13 cellular contexts compared by ENCODE assay signal in genomic region chr2:31401580-31401979, GRCh38. TPM values are rescaled to one million over a fixed set of nuclear protein-coding genes. Genes with fewer than 3 reads are reported as not detected.
DNase-seq lines count a peak whose midpoint lies in the region; ATAC-seq and TF ChIP-seq lines count a peak whose summit lies in the region.
"Had no signal": no experiment of that assay in that cellular context is flagged by ENCODE, and none has a peak within 500 bp of the region (broad histone marks: within the 10 kb centered on the region; RNA-seq: fewer than 3 reads in every experiment).

No MANE protein-coding gene starts in this region.

- H2BK120ac ChIP-seq in mesendoderm (ENCODE audit: low read depth, low read length) = no peak overlapping the region

- H3K4me2 ChIP-seq in mesendoderm (ENCODE audit: low read length) = no peak overlapping the region

- H2AK5ac ChIP-seq in mesendoderm (ENCODE audit: low read length) = no peak overlapping the region

- H3K4me1 Mint-ChIP-seq in endodermal cell = peaks cover 12% of the 10 kb centered on the region
- H3K4me1 Mint-ChIP-seq in natural killer cell treated with Interleukin-12 subunit alpha and Interleukin-12 subunit beta and Interleukin-15 and Interleukin-18, amount 100 ng/mL, for 72 hours (ENCODE audit: low read depth in 2 of 2) = no peaks in the 10 kb centered on the region
- H3K4me1 Mint-ChIP-seq: CD4-positive, alpha-beta memory T cell had no signal

- H2BK15ac ChIP-seq in mesendoderm (replicated peaks; ENCODE audit: low read depth) = no peak overlapping the region

- H3K9me3 ChIP-seq in endodermal cell (ENCODE audit: control insufficient read depth, low read length) (no peaks in the 10 kb centered on the region), WERI-Rb-1 (ENCODE audit: severe bottlenecking) (no peaks in the 10 kb centered on the region)
- H3K9me3 ChIP-seq in effector memory CD4-positive, alpha-beta T cell (ENCODE audit: control insufficient read depth, low read length) = no peaks in the 10 kb centered on the region
- H3K9me3 ChIP-seq: stomach had no signal

- no peak for ATAC-seq in natural killer cell treated with Interleukin-12 subunit alpha and Interleukin-12 subunit beta and Interleukin-15 and Interleukin-18, amount 100 ng/mL, for 72 hours
- ATAC-seq in GM21360 (IDR thresholded peaks at IDR 0.05; ENCODE audit: unreplicated experiment) = no peak

- H3K4me1 ChIP-seq in endodermal cell (ENCODE audit: control insufficient read depth, insufficient read depth, low read length) = no peaks in the 10 kb centered on the region
- H3K4me1 ChIP-seq in mesendoderm (ENCODE audit: control insufficient read depth, low read depth, low read length) = no peaks in the 10 kb centered on the region
- H3K4me1 ChIP-seq in effector memory CD4-positive, alpha-beta T cell (ENCODE audit: control insufficient read depth, insufficient read depth, low read length, poor library complexity, severe bottlenecking) = no peaks in the 10 kb centered on the region

- no peak overlapping the region for H3K27ac ChIP-seq in endodermal cell (ENCODE audit: low read depth, low read length)
- peak overlapping the region; percentile 13 for H3K27ac ChIP-seq in mesendoderm (ENCODE audit: low read depth, low read length)
- H3K27ac ChIP-seq in WERI-Rb-1 = no peak overlapping the region
- H3K27ac ChIP-seq in effector memory CD4-positive, alpha-beta T cell (ENCODE audit: insufficient read depth, low read length, poor library complexity, severe bottlenecking) = no peak overlapping the region
- H3K27ac ChIP-seq: stomach had no signal

- H3K18ac ChIP-seq in mesendoderm (ENCODE audit: low read length) = peak overlapping the region; percentile 29

- no peak overlapping the region for H3K23ac ChIP-seq in mesendoderm (ENCODE audit: low read length)

- no peak overlapping the region for H2BK5ac ChIP-seq in mesendoderm (ENCODE audit: low read length)

- DNase-seq in BJ (ENCODE audit: low read depth) = peak; percentile 98
- peak; percentile 95 for DNase-seq in NCI-H226
- DNase-seq in endodermal cell = peak; percentile 60
- DNase-seq in mesendoderm = peak; percentile 97
- DNase-seq in natural killer cell treated with Interleukin-12 subunit alpha and Interleukin-12 subunit beta and Interleukin-15 and Interleukin-18, amount 100 ng/mL, for 72 hours (ENCODE audit: low spot score) = no peak
- DNase-seq in WERI-Rb-1 = no peak
- no peak for DNase-seq in effector memory CD4-positive, alpha-beta T cell
- DNase-seq: activated CD4-positive, alpha-beta T cell treated with anti-CD3 and anti-CD28 coated beads, Interleukin-2, amount 50 U/mL, for 48 hours; CD4-positive, alpha-beta memory T cell; KBM-7; SHP77 treated with DMSO at 0.1 percent for 48 hours; stomach had no signal

- WGBS in endodermal cell (ENCODE audit: insufficient coverage in 1 of 2, insufficient read length in 1 of 2), 2 experiments = 33 to 61% methylated on average over 1 to 2 of the region's 2 CpGs
- no CpG with 5 or more reads among the region's 2 CpGs for WGBS in mesendoderm (ENCODE audit: extremely low coverage, insufficient coverage, low lambda C conversion rate)

- CTCF ChIA-PET in BJ (lab: Yijun Ruan, JAX) = interaction anchor here (0.9 to 3.2 kb wide), 5 partner anchors 12 to 122 kb away, joined by 3 to 17 read pairs (median 8); partner anchors contain the start of gene XDH

- no peak overlapping the region for H4K8ac ChIP-seq in mesendoderm (ENCODE audit: low read depth, low read length)

- H3K4me3 Mint-ChIP-seq in endodermal cell = no peak overlapping the region
- H3K4me3 Mint-ChIP-seq in natural killer cell treated with Interleukin-12 subunit alpha and Interleukin-12 subunit beta and Interleukin-15 and Interleukin-18, amount 100 ng/mL, for 72 hours = no peak overlapping the region
- H3K4me3 Mint-ChIP-seq: CD4-positive, alpha-beta memory T cell had no signal

- H3K4me3 ChIP-seq in BJ (ENCODE audit: low read depth, low read length) (no peak overlapping the region), endodermal cell (ENCODE audit: low read length) (no peak overlapping the region), mesendoderm (ENCODE audit: low read length) (no peak overlapping the region), WERI-Rb-1 (ENCODE audit: low read depth, low read length) (no peak overlapping the region)
- no peak overlapping the region for H3K4me3 ChIP-seq in effector memory CD4-positive, alpha-beta T cell (ENCODE audit: insufficient read depth, low read depth, low read length, poor library complexity, severe bottlenecking)
- H3K4me3 ChIP-seq: stomach had no signal

- no peak overlapping the region for H3K27ac Mint-ChIP-seq in endodermal cell
- H3K27ac Mint-ChIP-seq in natural killer cell treated with Interleukin-12 subunit alpha and Interleukin-12 subunit beta and Interleukin-15 and Interleukin-18, amount 100 ng/mL, for 72 hours = no peak overlapping the region
- H3K27ac Mint-ChIP-seq: CD4-positive, alpha-beta memory T cell had no signal

- H3K56ac ChIP-seq in mesendoderm (ENCODE audit: low read length) = no peak overlapping the region

- H3K9ac ChIP-seq in endodermal cell (ENCODE audit: extremely low read depth, low read length, poor library complexity, severe bottlenecking) (no peak overlapping the region), mesendoderm (ENCODE audit: low read length) (no peak overlapping the region)

- TF ChIP-seq CTCF in BJ (IDR thresholded peaks at IDR 0.05; ENCODE audit: insufficient read depth, low read depth, low read length) = no peak
- TF ChIP-seq CTCF in endodermal cell (conservative IDR thresholded peaks at IDR 0.05) = no peak
- no peak for TF ChIP-seq CTCF in WERI-Rb-1 (IDR thresholded peaks at IDR 0.05; ENCODE audit: low read depth, low read length)

- no peaks in the 10 kb centered on the region for H3K79me2 ChIP-seq in mesendoderm (ENCODE audit: control insufficient read depth, insufficient read depth, low read length)

- no peaks in the 10 kb centered on the region for H3K27me3 Mint-ChIP-seq in endodermal cell (ENCODE audit: insufficient read depth)
- H3K27me3 Mint-ChIP-seq in natural killer cell treated with Interleukin-12 subunit alpha and Interleukin-12 subunit beta and Interleukin-15 and Interleukin-18, amount 100 ng/mL, for 72 hours = peaks cover 3 to 11% of the 10 kb centered on the region in 2 donors

- no peak overlapping the region for H4K5ac ChIP-seq in mesendoderm (ENCODE audit: low read length)

- H3K9me3 Mint-ChIP-seq in endodermal cell = no peaks in the 10 kb centered on the region
- H3K9me3 Mint-ChIP-seq in natural killer cell treated with Interleukin-12 subunit alpha and Interleukin-12 subunit beta and Interleukin-15 and Interleukin-18, amount 100 ng/mL, for 72 hours = no peaks in the 10 kb centered on the region

- H3K79me1 ChIP-seq in mesendoderm (ENCODE audit: low read length) = no peaks in the 10 kb centered on the region

- H3K4ac ChIP-seq in mesendoderm (ENCODE audit: low read depth, low read length) = no peak overlapping the region

- H3K27me3 ChIP-seq in BJ (ENCODE audit: control insufficient read depth, insufficient read depth, low read length) = no peaks in the 10 kb centered on the region
- H3K27me3 ChIP-seq in endodermal cell (ENCODE audit: control insufficient read depth, insufficient read depth, low read length, poor library complexity, severe bottlenecking) = no peaks in the 10 kb centered on the region
- H3K27me3 ChIP-seq in mesendoderm (ENCODE audit: insufficient read depth, low read length, poor library complexity) = no peaks in the 10 kb centered on the region
- H3K27me3 ChIP-seq in WERI-Rb-1 (ENCODE audit: insufficient read depth, low read depth, severe bottlenecking) = peaks cover 25% of the 10 kb centered on the region
- no peaks in the 10 kb centered on the region for H3K27me3 ChIP-seq in effector memory CD4-positive, alpha-beta T cell (replicated peaks; ENCODE audit: control insufficient read depth, insufficient read depth, low read length, poor library complexity, severe bottlenecking)
- H3K27me3 ChIP-seq: stomach had no signal

- H3K36me3 ChIP-seq in BJ (ENCODE audit: control insufficient read depth, insufficient read depth, low read length) (no peaks in the 10 kb centered on the region), endodermal cell (ENCODE audit: control insufficient read depth, insufficient read depth, low read length) (no peaks in the 10 kb centered on the region), mesendoderm (ENCODE audit: control insufficient read depth, insufficient read depth, low read length) (no peaks in the 10 kb centered on the region), WERI-Rb-1 (no peaks in the 10 kb centered on the region)
- H3K36me3 ChIP-seq in effector memory CD4-positive, alpha-beta T cell (ENCODE audit: control insufficient read depth, insufficient read depth, low read length) = no peaks in the 10 kb centered on the region
- H3K36me3 ChIP-seq: stomach had no signal

- POLR2A ChIA-PET in BJ (lab: Charles Lee) = no interaction called here

- peaks cover 2% of the 10 kb centered on the region for H3K36me3 Mint-ChIP-seq in endodermal cell (ENCODE audit: low read depth)
- no peaks in the 10 kb centered on the region for H3K36me3 Mint-ChIP-seq in natural killer cell treated with Interleukin-12 subunit alpha and Interleukin-12 subunit beta and Interleukin-15 and Interleukin-18, amount 100 ng/mL, for 72 hours
- H3K36me3 Mint-ChIP-seq: CD4-positive, alpha-beta memory T cell had no signal

RNA-seq across cellular contexts. Expression of gene XDH, which starts 13.0 kb away (rescaled TPM):
- polyA plus RNA-seq in BJ (2011; rRNA removed) = 0.47 and 0.69 TPM in 2 replicates
- polyA minus RNA-seq in BJ (2011; rRNA and poly(A)+ RNA removed) = 0.62 and 1.3 TPM in 2 replicates
- 1 to 10 TPM; 1.9 to 4.0 TPM for total RNA-seq in endodermal cell
- 0.61 TPM for polyA plus RNA-seq in endodermal cell (2013, experiment 1 of 2)
- 0.41 TPM for polyA plus RNA-seq in endodermal cell (2013, experiment 2 of 2)
- polyA plus RNA-seq in mesendoderm (2013, experiment 1 of 2) = 0.27 TPM
- 0.31 TPM for polyA plus RNA-seq in mesendoderm (2013, experiment 2 of 2)
- under 1 TPM in 1 of 2 donors, not detected in 1; 0.08 TPM for total RNA-seq in natural killer cell treated with Interleukin-12 subunit alpha and Interleukin-12 subunit beta and Interleukin-15 and Interleukin-18, amount 100 ng/mL, for 72 hours
- total RNA-seq: CD4-positive, alpha-beta memory T cell had no signal
- polyA plus RNA-seq: CD4-positive, alpha-beta memory T cell had no signal

Comparison
In these comparisons a context has a peak if more than half of its experiments do, and no peak if none do; other contexts are left out.
1. DNase-seq: peak in BJ (single experiment), NCI-H226 (single experiment), endodermal cell (single experiment) and mesendoderm (single experiment); none in natural killer cell treated with Interleukin-12 subunit alpha and Interleukin-12 subunit beta and Interleukin-15 and Interleukin-18, amount 100 ng/mL, for 72 hours (single experiment), WERI-Rb-1 (single experiment) and effector memory CD4-positive, alpha-beta T cell (0 of 3).